ENCODE assay signal across 11 cellular contexts in genomic region chr5:27241564-27242257, GRCh38.
A peak's percentile ranks its signal among the peaks of the same experiment; 100 is the strongest.
DNase-seq lines count a peak whose midpoint lies in the region; ATAC-seq and TF ChIP-seq lines count a peak whose summit lies in the region.
"Had no signal": no experiment of that assay in that cellular context is flagged by ENCODE, and none has a peak within 500 bp of the region (broad histone marks: within the 10 kb centered on the region; RNA-seq: fewer than 3 reads in every experiment).

No MANE protein-coding gene starts in this region.

- ATAC-seq in HG02852 (IDR thresholded peaks at IDR 0.05; ENCODE audit: unreplicated experiment) = no peak

- intact Hi-C loops in ascending aorta (cut with DNase I) = no loop called here

- H3K4me1 ChIP-seq in cardiac muscle cell (ENCODE audit: low read depth) = no peaks in the 10 kb centered on the region
- no peaks in the 10 kb centered on the region for H3K4me1 ChIP-seq in right atrium auricular region
- H3K4me1 ChIP-seq in ascending aorta = no peaks in the 10 kb centered on the region

- TF ChIP-seq CTCF in cardiac muscle cell (IDR thresholded peaks at IDR 0.05; ENCODE audit: low read depth, low read length) (peak; percentile 38), right atrium auricular region (IDR thresholded peaks at IDR 0.05) (no peak), fibroblast of the aortic adventitia (IDR thresholded peaks at IDR 0.05; ENCODE audit: insufficient read depth, low read length) (peak; percentile 52), type B pancreatic cell (conservative IDR thresholded peaks at IDR 0.05) (no peak), ascending aorta (IDR thresholded peaks at IDR 0.05) (no peak)

- no peak overlapping the region for H3K4me3 ChIP-seq in cardiac muscle cell
- no peak overlapping the region for H3K4me3 ChIP-seq in right atrium auricular region
- H3K4me3 ChIP-seq in fibroblast of the aortic adventitia (ENCODE audit: low read depth, low read length) = no peak overlapping the region
- H3K4me3 ChIP-seq in ascending aorta = no peak overlapping the region
- H3K4me3 ChIP-seq: lung had no signal

- no peaks in the 10 kb centered on the region for H3K27me3 Mint-ChIP-seq in type B pancreatic cell
- H3K27me3 Mint-ChIP-seq: B cell had no signal

- H3K27ac ChIP-seq in cardiac muscle cell (no peak overlapping the region), right atrium auricular region (no peak overlapping the region), ascending aorta (no peak overlapping the region)

- H3K36me3 ChIP-seq in cardiac muscle cell (no peaks in the 10 kb centered on the region), right atrium auricular region (no peaks in the 10 kb centered on the region), ascending aorta (no peaks in the 10 kb centered on the region)

- peaks cover 3% of the 10 kb centered on the region for H3K9me3 Mint-ChIP-seq in type B pancreatic cell

- H3K4me1 Mint-ChIP-seq in type B pancreatic cell (ENCODE audit: unreplicated experiment) = peaks cover 3% of the 10 kb centered on the region
- H3K4me1 Mint-ChIP-seq: B cell had no signal

- H3K27me3 ChIP-seq in cardiac muscle cell (no peaks in the 10 kb centered on the region), right atrium auricular region (no peaks in the 10 kb centered on the region), ascending aorta (no peaks in the 10 kb centered on the region)

- no peak overlapping the region for H3K4me3 Mint-ChIP-seq in type B pancreatic cell
- H3K4me3 Mint-ChIP-seq: B cell had no signal

- H3K9me3 ChIP-seq in cardiac muscle cell (ENCODE audit: low read depth) = no peaks in the 10 kb centered on the region
- no peaks in the 10 kb centered on the region for H3K9me3 ChIP-seq in right atrium auricular region
- no peaks in the 10 kb centered on the region for H3K9me3 ChIP-seq in ascending aorta

- H3K36me3 Mint-ChIP-seq in type B pancreatic cell = no peaks in the 10 kb centered on the region

- DNase-seq in cardiac muscle cell (ENCODE audit: low read depth in 1 of 2, low spot score in 1 of 2) = peak in 1 of 2 donors; percentile 97
- no peak for DNase-seq in right atrium auricular region (ENCODE audit: low spot score)
- DNase-seq in SK-N-DZ (ENCODE audit: low spot score) = peak; percentile 12
- DNase-seq in fibroblast of the aortic adventitia (ENCODE audit: low read depth) = peak; percentile 97
- DNase-seq in type B pancreatic cell (ENCODE audit: extremely low spot score, unreplicated experiment) = no peak
- DNase-seq in ascending aorta (ENCODE audit: low spot score in 2 of 2) = no peak
- DNase-seq in NK-92 (lab: John Stamatoyannopoulos, UW; ENCODE audit: unreplicated experiment) = no peak
- DNase-seq: KBM-7 had no signal

- peak overlapping the region; percentile 68 for H3K27ac Mint-ChIP-seq in type B pancreatic cell
- H3K27ac Mint-ChIP-seq: B cell had no signal

Comparison
In these comparisons a context has a peak if more than half of its experiments do, and no peak if none do; other contexts are left out.
1. CTCF ChIP-seq: peak in cardiac muscle cell (single experiment) and fibroblast of the aortic adventitia (single experiment); none in right atrium auricular region (0 of 2), type B pancreatic cell (single experiment) and ascending aorta (0 of 3).
2. DNase-seq: peak in SK-N-DZ (single experiment) and fibroblast of the aortic adventitia (single experiment); none in right atrium auricular region (single experiment), type B pancreatic cell (single experiment), ascending aorta (0 of 2) and NK-92 (single experiment).